In the genomic region with DNA sequence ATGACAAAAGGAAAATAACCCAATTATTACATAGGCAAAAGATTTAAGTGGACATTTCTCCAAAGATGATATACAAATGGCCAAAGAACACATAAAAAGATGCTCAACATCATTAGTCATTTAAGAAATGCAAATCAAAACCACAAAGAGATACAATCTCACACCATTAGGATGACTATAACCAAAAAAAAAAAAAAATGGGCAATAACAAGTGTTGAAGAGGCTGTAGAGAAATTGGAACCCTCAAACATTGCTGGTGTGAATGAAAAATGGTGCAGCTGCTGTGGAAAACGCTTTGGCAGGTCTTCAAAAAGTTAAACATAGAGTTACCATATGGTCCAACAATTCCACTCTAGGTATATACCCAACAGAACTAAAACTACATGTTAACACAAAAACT, we compare ENCODE assay signal across 1 cellular context.
TF ChIP-seq lines count a peak whose summit lies in the region.

No MANE protein-coding gene starts in this region.

TF ChIP-seq in A549, 52 proteins besides CTCF, POLR2A, EP300 and RAD21 (continued from another document):
- TF ChIP-seq, protein P1, sequence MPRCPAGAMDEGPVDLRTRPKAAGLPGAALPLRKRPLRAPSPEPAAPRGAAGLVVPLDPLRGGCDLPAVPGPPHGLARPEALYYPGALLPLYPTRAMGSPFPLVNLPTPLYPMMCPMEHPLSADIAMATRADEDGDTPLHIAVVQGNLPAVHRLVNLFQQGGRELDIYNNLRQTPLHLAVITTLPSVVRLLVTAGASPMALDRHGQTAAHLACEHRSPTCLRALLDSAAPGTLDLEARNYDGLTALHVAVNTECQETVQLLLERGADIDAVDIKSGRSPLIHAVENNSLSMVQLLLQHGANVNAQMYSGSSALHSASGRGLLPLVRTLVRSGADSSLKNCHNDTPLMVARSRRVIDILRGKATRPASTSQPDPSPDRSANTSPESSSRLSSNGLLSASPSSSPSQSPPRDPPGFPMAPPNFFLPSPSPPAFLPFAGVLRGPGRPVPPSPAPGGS (IDR thresholded peaks at IDR 0.05): no peak
- no peak for TF ChIP-seq EHMT2 (IDR thresholded peaks at IDR 0.05; ENCODE audit: low read depth)
- TF ChIP-seq ZNF302 (CRISPR knock-in tag; IDR thresholded peaks at IDR 0.05): no peak
- no peak for TF ChIP-seq CHD4 (IDR thresholded peaks at IDR 0.05; ENCODE audit: borderline replicate concordance)
